In genomic region chr17:10050597-10051101, GRCh38 we compare ENCODE assay signal across 9 cellular contexts.
DNase-seq lines count a peak whose midpoint lies in the region; ATAC-seq and TF ChIP-seq lines count a peak whose summit lies in the region.
"Had no signal": no experiment of that assay in that cellular context is flagged by ENCODE, and none has a peak within 500 bp of the region (broad histone marks: within the 10 kb centered on the region; RNA-seq: fewer than 3 reads in every experiment).

No MANE protein-coding gene starts in this region.

- peak; percentile 36 for ATAC-seq in HG02938 (IDR thresholded peaks at IDR 0.05; ENCODE audit: unreplicated experiment)
- peak; percentile 84 for ATAC-seq in sciatic nerve

- peak; percentile 14 to 51 for DNase-seq in cardiac fibroblast (ENCODE audit: low read depth in 2 of 2)
- DNase-seq in sciatic nerve (ENCODE audit: low spot score), result peak; percentile 75
- no peak for DNase-seq in activated T-cell treated with anti-CD3 and anti-CD28 coated beads, Interleukin-2, amount 50 U/mL, for 1 hour
- DNase-seq in activated CD4-positive, alpha-beta T cell treated with anti-CD3 and anti-CD28 coated beads for 1 hour, result no peak
- no peak for DNase-seq in central memory CD4-positive, alpha-beta T cell
- no peak for DNase-seq in activated naive CD4-positive, alpha-beta T cell treated with Interleukin-2 at 50 U/mL for 16 hours

- no peak for TF ChIP-seq CTCF in cardiac fibroblast (IDR thresholded peaks at IDR 0.05; ENCODE audit: low read depth, low read length)

- intact Hi-C loops in sciatic nerve (cut with DNase I), result no loop called here

- peak; percentile 43 for TF ChIP-seq POLR2A in GM18526 (IDR thresholded peaks at IDR 0.05; ENCODE audit: extremely low read depth, insufficient read length)

- H3K4me3 ChIP-seq in cardiac fibroblast (replicated peaks in 1 of 2; ENCODE audit: low read depth in 2 of 2, low read length in 2 of 2), result no peak overlapping the region
- H3K4me3 ChIP-seq: cardiac muscle cell had no signal

Comparison
In these comparisons a context has a peak if more than half of its experiments do, and no peak if none do; other contexts are left out.
1. DNase-seq: peak in cardiac fibroblast (2 of 2) and sciatic nerve (single experiment); none in activated T-cell treated with anti-CD3 and anti-CD28 coated beads, Interleukin-2, amount 50 U/mL, for 1 hour (single experiment), activated CD4-positive, alpha-beta T cell treated with anti-CD3 and anti-CD28 coated beads for 1 hour (single experiment), central memory CD4-positive, alpha-beta T cell (single experiment) and activated naive CD4-positive, alpha-beta T cell treated with Interleukin-2 at 50 U/mL for 16 hours (single experiment).